Comparison of ENCODE assay signal across 11 cellular contexts in the genomic region with DNA sequence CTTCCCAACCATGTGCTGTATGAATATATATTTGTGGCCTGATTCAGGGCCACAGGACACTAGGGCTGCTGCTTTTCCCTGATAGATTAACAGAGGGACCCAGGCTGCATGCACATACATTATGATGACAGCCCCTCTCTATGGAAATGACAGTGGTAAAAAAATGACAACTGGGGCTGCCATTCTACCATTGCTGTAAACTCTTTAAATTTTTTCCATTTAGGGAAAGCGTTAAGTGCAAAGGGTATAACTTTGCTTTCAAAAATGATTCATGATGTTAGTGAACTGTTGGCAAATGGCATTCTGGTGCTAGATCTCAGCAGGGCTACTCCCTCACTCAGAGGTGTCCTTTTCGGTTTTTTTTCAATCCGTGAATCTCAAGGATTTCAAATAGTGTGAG. TPM values are rescaled to one million over a fixed set of nuclear protein-coding genes. Genes with fewer than 3 reads are reported as not detected.
DNase-seq lines count a peak whose midpoint lies in the region; ATAC-seq, FAIRE-seq and TF ChIP-seq lines count a peak whose summit lies in the region.
"Had no signal": no experiment of that assay in that cellular context is flagged by ENCODE, and none has a peak within 500 bp of the region (broad histone marks: within the 10 kb centered on the region; RNA-seq: fewer than 3 reads in every experiment).

No MANE protein-coding gene starts in this region.

- WGBS in lower leg skin, 2 donors, result 53 to 73% methylated on average over 3 of the region's 3 CpGs

- H3K27me3 ChIP-seq in adipocyte (replicated peaks; ENCODE audit: control insufficient read depth, insufficient read depth, low read length) (no peaks in the 10 kb centered on the region), iPS-18a (ENCODE audit: control insufficient read depth, insufficient read depth, low read length) (no peaks in the 10 kb centered on the region), rectal smooth muscle tissue (ENCODE audit: control insufficient read depth, insufficient read depth, low read length) (no peaks in the 10 kb centered on the region)
- H3K27me3 ChIP-seq: vagina had no signal

- TF ChIP-seq CTCF in lower leg skin (IDR thresholded peaks at IDR 0.05), result no peak

- peak overlapping the region; percentile 17 for H3K4me3 ChIP-seq in adipocyte (ENCODE audit: low read length)
- peak overlapping the region; percentile 76 for H3K4me3 ChIP-seq in iPS-18a (ENCODE audit: low read length)
- no peak overlapping the region for H3K4me3 ChIP-seq in rectal smooth muscle tissue (ENCODE audit: low read length)
- no peak overlapping the region for H3K4me3 ChIP-seq in lower leg skin (ENCODE audit: low read depth, poor library complexity, severe bottlenecking)
- H3K4me3 ChIP-seq: vagina had no signal

- H3K4me1 ChIP-seq in adipocyte (ENCODE audit: control insufficient read depth, insufficient read depth, low read length) (peaks cover 60% of the 10 kb centered on the region), iPS-18a (ENCODE audit: control insufficient read depth, low read depth, low read length) (peaks cover 59% of the 10 kb centered on the region), rectal smooth muscle tissue (ENCODE audit: control insufficient read depth, insufficient read depth, low read length) (peaks cover 49% of the 10 kb centered on the region)

- peak overlapping the region; percentile 45 for H3K27ac ChIP-seq in iPS-18a (ENCODE audit: low read length)
- peak overlapping the region; percentile 16 for H3K27ac ChIP-seq in rectal smooth muscle tissue (ENCODE audit: low read depth, low read length)

- TF ChIP-seq POLR2A in H54 (IDR thresholded peaks at IDR 0.05; ENCODE audit: low read depth, low read length), result no peak
- TF ChIP-seq POLR2A in lower leg skin (IDR thresholded peaks at IDR 0.05), result no peak

- peak; percentile 15 for FAIRE-seq in H54 (lab: Jason Lieb, UNC)
- FAIRE-seq: TTC549 had no signal

- H3K36me3 ChIP-seq in adipocyte (ENCODE audit: control insufficient read depth, insufficient read depth, low read length, severe bottlenecking) (peaks cover under 1% of the 10 kb centered on the region), iPS-18a (ENCODE audit: control insufficient read depth, low read depth, low read length) (peaks cover under 1% of the 10 kb centered on the region), rectal smooth muscle tissue (ENCODE audit: control insufficient read depth, insufficient read depth, low read length) (no peaks in the 10 kb centered on the region)
- H3K36me3 ChIP-seq: vagina had no signal

- no peak for DNase-seq in H54 (ENCODE audit: insufficient read length, low spot score)
- peak; percentile 44 for DNase-seq in adipocyte (ENCODE audit: low read depth)
- no peak for DNase-seq in lower leg skin (ENCODE audit: low spot score in 2 of 2)
- DNase-seq in SHP77 treated with DMSO at 0.1 percent for 48 hours (lab: John Stamatoyannopoulos, UW), result no peak
- DNase-seq: activated effector memory CD4-positive, alpha-beta T cell treated with Interleukin-2 at 50 U/mL for 16 hours had no signal

- H3K9me3 ChIP-seq in adipocyte (ENCODE audit: control insufficient read depth, low read length), result no peaks in the 10 kb centered on the region
- H3K9me3 ChIP-seq in iPS-18a (ENCODE audit: control insufficient read depth, low read depth, low read length), result no peaks in the 10 kb centered on the region
- H3K9me3 ChIP-seq: vagina had no signal

- intact Hi-C loops in lower leg skin (cut with DNase I; ENCODE audit: low total_unique reads), result no loop called here

- ATAC-seq in HG03521 (IDR thresholded peaks at IDR 0.05; ENCODE audit: unreplicated experiment), result no peak
- ATAC-seq in HG03571 (IDR thresholded peaks at IDR 0.05; ENCODE audit: unreplicated experiment), result no peak

- H3K9ac ChIP-seq in adipocyte (ENCODE audit: low read length), result peak overlapping the region; percentile 20
- peak overlapping the region; percentile 67 for H3K9ac ChIP-seq in iPS-18a (ENCODE audit: low read length)
- no peak overlapping the region for H3K9ac ChIP-seq in rectal smooth muscle tissue (ENCODE audit: low read length)

RNA-seq across cellular contexts. Expression of a gene that starts 4.2 kb away (rescaled TPM):
- 10 to 100 TPM; 30.3 to 39.5 (median 32.2) TPM for total RNA-seq in lower leg skin

Comparison
In these comparisons a context has a peak if more than half of its experiments do, and no peak if none do; other contexts are left out.
1. H3K4me3 ChIP-seq: peak in adipocyte (single experiment) and iPS-18a (single experiment); none in rectal smooth muscle tissue (single experiment) and lower leg skin (single experiment).